ENCODE assay signal across 27 cellular contexts in the genomic region with DNA sequence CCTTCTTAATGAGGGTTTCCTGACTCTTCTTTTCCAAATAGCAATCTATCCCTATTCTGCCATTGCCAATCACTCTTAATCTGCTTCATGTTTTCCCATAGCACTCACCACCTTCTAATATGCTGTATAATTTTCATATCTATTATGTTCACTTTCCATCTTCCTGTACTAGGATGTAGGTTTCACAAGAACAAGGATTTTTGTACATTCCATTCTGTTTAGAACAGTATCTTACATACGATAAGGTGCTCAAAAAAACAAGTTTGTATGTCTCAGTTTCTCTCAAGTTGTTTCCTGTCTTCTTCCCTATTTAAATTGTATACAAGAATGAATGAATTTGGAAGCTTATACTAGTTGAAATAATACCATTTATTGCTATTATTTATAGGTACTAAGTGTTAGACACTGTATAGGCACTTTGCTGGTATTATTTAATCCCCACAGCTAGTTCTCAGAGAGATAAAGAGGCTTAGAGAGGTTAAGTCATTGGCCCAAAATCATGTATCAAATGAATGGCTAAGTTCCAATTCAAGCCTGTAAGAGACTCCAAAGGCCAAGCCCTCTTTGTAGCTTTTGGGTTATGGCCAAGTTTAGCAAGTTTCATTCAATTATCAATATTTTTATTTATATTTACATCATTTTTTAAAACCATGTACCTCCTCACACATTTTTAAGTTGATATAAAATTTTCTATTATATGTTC.
"Had no signal": no experiment of that assay in that cellular context is flagged by ENCODE, and none has a peak within 500 bp of the region (broad histone marks: within the 10 kb centered on the region; RNA-seq: fewer than 3 reads in every experiment).

No MANE protein-coding gene starts in this region.

- H3K27me3 ChIP-seq: brain microvascular endothelial cell, colonic mucosa, esophagus squamous epithelium had no signal

- H3K36me3 ChIP-seq: brain microvascular endothelial cell, colonic mucosa, esophagus squamous epithelium, WERI-Rb-1 had no signal

- H3K4me1 ChIP-seq: colonic mucosa, esophagus squamous epithelium had no signal

- H3K27ac ChIP-seq: brain microvascular endothelial cell, colonic mucosa, epithelial cell of prostate, esophagus squamous epithelium, WERI-Rb-1 had no signal

- H3K9me3 ChIP-seq: colonic mucosa, esophagus squamous epithelium had no signal

- H3K4me3 ChIP-seq: colonic mucosa, esophagus squamous epithelium had no signal

- ATAC-seq: activated CD4-positive, CD25-positive, alpha-beta regulatory T cell treated with anti-CD3 and anti-CD28 coated beads, Interleukin-2, amount 50 U/mL, for 24 hours; activated CD8-positive, alpha-beta T cell treated with anti-CD3 and anti-CD28 coated beads for 36 hours; activated naive CD4-positive, alpha-beta T cell treated with anti-CD3 and anti-CD28 coated beads, Interleukin-2, amount 50 U/mL, for 72 hours; T-cell had no signal

- DNase-seq: activated B cell treated with CpG ODN at 0.5 μM for 24 hours; activated CD4-positive, alpha-beta T cell treated with anti-CD3 and anti-CD28 coated beads for 48 hours; activated CD4-positive, alpha-beta T cell treated with anti-CD3 and anti-CD28 coated beads, Interleukin-2, amount 50 U/mL, for 1 hour; activated CD4-positive, alpha-beta T cell treated with anti-CD3 and anti-CD28 coated beads, Interleukin-2, amount 50 U/mL, for 48 hours; activated CD8-positive, alpha-beta memory T cell treated with anti-CD3 and anti-CD28 coated beads for 24 hours; activated CD8-positive, alpha-beta T cell treated with anti-CD3 and anti-CD28 coated beads for 36 hours; activated gamma-delta T cell; activated naive CD4-positive, alpha-beta T cell; activated naive CD4-positive, alpha-beta T cell treated with anti-CD3 and anti-CD28 coated beads, Interleukin-2, amount 10 ng/mL, durations not matched to agents 7 days and 5 days; activated naive CD8-positive, alpha-beta T cell treated with anti-CD3 and anti-CD28 coated beads, Interleukin-2, amount 10 ng/mL, durations not matched to agents 7 days and 5 days; activated T-cell treated with anti-CD3 and anti-CD28 coated beads, Interleukin-2, amount 50 U/mL, for 1 hour; activated T-cell treated with anti-CD3 and anti-CD28 coated beads, Interleukin-2, amount 50 U/mL, for 48 hours; amniotic stem cell; anterior cingulate cortex; brain microvascular endothelial cell; caudate nucleus; colonic mucosa; effector CD8-positive, alpha-beta T cell; esophagus squamous epithelium; foreskin fibroblast; head of caudate nucleus; T-cell; T1000; WERI-Rb-1 had no signal
